In the genomic region with DNA sequence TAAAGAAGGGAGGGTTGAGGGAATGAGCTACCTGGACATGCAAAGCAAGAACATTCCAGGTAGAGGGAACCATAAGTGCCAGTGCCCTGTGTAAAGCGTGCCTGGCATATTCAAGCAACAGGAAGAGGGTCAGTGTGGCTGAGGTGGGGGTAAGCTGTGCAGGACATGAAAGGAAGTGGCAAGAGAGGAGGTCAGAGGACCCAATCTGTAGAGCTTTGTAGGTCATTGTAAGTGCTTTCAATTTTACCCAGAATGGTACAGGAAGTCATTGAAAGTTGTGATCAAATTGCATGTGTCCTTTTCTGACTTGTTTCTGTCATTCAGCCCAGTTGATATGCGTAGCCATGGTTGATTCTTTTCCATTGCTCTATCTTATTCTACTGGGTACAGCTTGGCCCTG, we compare ENCODE assay signal across 22 cellular contexts.
"Had no signal": no experiment of that assay in that cellular context is flagged by ENCODE, and none has a peak within 500 bp of the region (broad histone marks: within the 10 kb centered on the region; RNA-seq: fewer than 3 reads in every experiment).

No MANE protein-coding gene starts in this region.

- FAIRE-seq: frontal cortex had no signal

- H3K27ac ChIP-seq: cardiac muscle cell, colonic mucosa, dorsolateral prefrontal cortex, left ventricle myocardium inferior, neural progenitor cell, tibial nerve had no signal

- H3K27me3 ChIP-seq: cardiac muscle cell, colonic mucosa, neural progenitor cell, tibial nerve had no signal

- H3K4me2 ChIP-seq: neural progenitor cell had no signal

- ATAC-seq: activated CD8-positive, alpha-beta T cell treated with anti-CD3 and anti-CD28 coated beads for 36 hours; activated T-cell treated with anti-CD3 and anti-CD28 coated beads, Interleukin-2, amount 50 U/mL, for 4 hours; activated T-helper 17 cell treated with anti-CD3 and anti-CD28 coated beads, Interleukin-2, amount 50 U/mL, for 72 hours; right cardiac atrium had no signal

- H3K4me3 ChIP-seq: cardiac muscle cell, colonic mucosa, dorsolateral prefrontal cortex, left ventricle myocardium inferior, lung, neural progenitor cell, tibial nerve had no signal

- H3K9me3 Mint-ChIP-seq: activated B cell treated with CpG ODN at 0.5 μM for 24 hours; activated CD8-positive, alpha-beta T cell treated with anti-CD3 and anti-CD28 coated beads for 36 hours; activated naive CD4-positive, alpha-beta T cell treated with anti-CD3 and anti-CD28 coated beads, Interleukin-2, amount 50 U/mL, for 24 hours; activated T-cell treated with anti-CD3 and anti-CD28 coated beads, Interleukin-2, amount 50 U/mL, for 4 hours; activated T-helper 17 cell treated with anti-CD3 and anti-CD28 coated beads, Interleukin-2, amount 50 U/mL, for 72 hours had no signal

- H3K36me3 ChIP-seq: cardiac muscle cell, colonic mucosa, left ventricle myocardium inferior, neural progenitor cell, tibial nerve had no signal

- H3K4me3 Mint-ChIP-seq: activated B cell treated with CpG ODN at 0.5 μM for 24 hours; activated CD8-positive, alpha-beta T cell treated with anti-CD3 and anti-CD28 coated beads for 36 hours; activated naive CD4-positive, alpha-beta T cell treated with anti-CD3 and anti-CD28 coated beads, Interleukin-2, amount 50 U/mL, for 24 hours; activated T-cell treated with anti-CD3 and anti-CD28 coated beads, Interleukin-2, amount 50 U/mL, for 4 hours; neural progenitor cell had no signal

- H3K27me3 Mint-ChIP-seq: activated CD8-positive, alpha-beta T cell treated with anti-CD3 and anti-CD28 coated beads for 36 hours; activated naive CD4-positive, alpha-beta T cell treated with anti-CD3 and anti-CD28 coated beads, Interleukin-2, amount 50 U/mL, for 24 hours had no signal

- DNase-seq: activated B cell treated with CpG ODN at 0.5 μM for 24 hours; activated CD4-positive, alpha-beta T cell treated with anti-CD3 and anti-CD28 coated beads, Interleukin-2, amount 50 U/mL, for 1 hour; activated CD8-positive, alpha-beta T cell treated with anti-CD3 and anti-CD28 coated beads for 36 hours; activated gamma-delta T cell treated with Interleukin-2 at 50 U/mL for 16 hours; activated T-cell treated with anti-CD3 and anti-CD28 coated beads, Interleukin-2, amount 50 U/mL, for 4 hours; cerebellar nuclear complex; colonic mucosa; dorsolateral prefrontal cortex; effector memory CD4-positive, alpha-beta T cell; glutamatergic neuron; islet precursor cell; left ventricle myocardium inferior; occipital lobe; stimulated activated naive CD4-positive, alpha-beta T cell had no signal

- H3K4me1 ChIP-seq: colonic mucosa, neural progenitor cell had no signal

- H3K9me3 ChIP-seq: colonic mucosa, left ventricle myocardium inferior, tibial nerve had no signal

- H3K4me1 Mint-ChIP-seq: activated B cell treated with CpG ODN at 0.5 μM for 24 hours; activated naive CD4-positive, alpha-beta T cell treated with anti-CD3 and anti-CD28 coated beads, Interleukin-2, amount 50 U/mL, for 24 hours had no signal

- H2AFZ ChIP-seq: neural progenitor cell had no signal

- H3K9ac ChIP-seq: neural progenitor cell had no signal

- H3K36me3 Mint-ChIP-seq: activated naive CD4-positive, alpha-beta T cell treated with anti-CD3 and anti-CD28 coated beads, Interleukin-2, amount 50 U/mL, for 24 hours; neural progenitor cell had no signal

- H3K27ac Mint-ChIP-seq: activated B cell treated with CpG ODN at 0.5 μM for 24 hours; activated CD8-positive, alpha-beta T cell treated with anti-CD3 and anti-CD28 coated beads for 36 hours; activated naive CD4-positive, alpha-beta T cell treated with anti-CD3 and anti-CD28 coated beads, Interleukin-2, amount 50 U/mL, for 24 hours; activated T-helper 17 cell treated with anti-CD3 and anti-CD28 coated beads, Interleukin-2, amount 50 U/mL, for 72 hours; neural progenitor cell had no signal
